8 cellular contexts compared by ENCODE assay signal in genomic region chr1:162023547-162024501, GRCh38. TPM values are rescaled to one million over a fixed set of nuclear protein-coding genes. Genes with fewer than 3 reads are reported as not detected.
DNase-seq lines count a peak whose midpoint lies in the region; ATAC-seq, FAIRE-seq and TF ChIP-seq lines count a peak whose summit lies in the region.

OLFML2B (minus strand) TSS chr1:162023869; CDS start chr1:162023430, 439 bp downstream.

- H3K9me3 Mint-ChIP-seq in CD4-positive, alpha-beta T cell, result no peaks in the 10 kb centered on the region

- POLR2A ChIA-PET in CD4-positive, alpha-beta T cell (lab: Charles Lee), result interaction anchor here (0.7 to 1.8 kb wide), 8 partner anchors 10 to 261 kb away, joined by 3 to 10 read pairs (median 4); no protein-coding TSS in a partner anchor

- no peak within 1 kb of the TSS for H3K27ac ChIP-seq in CD4-positive, alpha-beta T cell (ENCODE audit: low read depth, low read length)
- H3K27ac ChIP-seq in breast epithelium (peak within 1 kb of the TSS; percentile 40 to 74), iPS-20b (ENCODE audit: low read length) (no peak within 1 kb of the TSS), gastrocnemius medialis (peak within 1 kb of the TSS; percentile 11 to 57 (median 48))

- H3K27me3 Mint-ChIP-seq in CD4-positive, alpha-beta T cell, result peaks cover 42% of the 10 kb centered on the region

- TF ChIP-seq CTCF in CD4-positive, alpha-beta T cell (IDR thresholded peaks at IDR 0.05), result no peak
- no peak for TF ChIP-seq CTCF in NB4 (IDR thresholded peaks at IDR 0.05; ENCODE audit: low read depth, low read length)
- TF ChIP-seq CTCF in breast epithelium (IDR thresholded peaks at IDR 0.05), result peak in 1 of 3 donors; percentile 14
- TF ChIP-seq CTCF in gastrocnemius medialis (IDR thresholded peaks at IDR 0.05 in 4 of 5, conservative IDR thresholded peaks at IDR 0.05 in 1 of 5), result no peak

- intact Hi-C loops in CD4-positive, alpha-beta T cell (cut with DNase I, micrococcal nuclease), result loop anchor here in 1 of 2 experiments (1.0 to 5.0 kb wide), 2 partner anchors 160 to 232 kb away; no protein-coding TSS in a partner anchor
- intact Hi-C loops in breast epithelium (cut with DNase I; ENCODE audit: low total_unique reads), result no loop called here
- intact Hi-C loops in gastrocnemius medialis (cut with DNase I; ENCODE audit: low total_unique reads), result loop anchor here (5.0 to 10.0 kb wide), 2 partner anchors 52 to 159 kb away; no protein-coding TSS in a partner anchor

- FAIRE-seq in TTC549 (lab: Jason Lieb, UNC), result peak; percentile 72

- peak within 1 kb of the TSS; percentile 50; the same call in 1 of the 2 replicates for H3K9ac ChIP-seq in iPS-20b (ENCODE audit: low read depth, low read length)

- DNase-seq in CD4-positive, alpha-beta T cell, result peak in 9 of 10 experiments; percentile 14 to 55 (median 26)
- DNase-seq in NB4 (ENCODE audit: low read depth) (peak; percentile 66), breast epithelium (ENCODE audit: low spot score in 2 of 2) (peak in 1 of 2 donors; percentile 58), gastrocnemius medialis (peak; percentile 33 to 37)

- peak; percentile 89 for ATAC-seq in CD4-positive, alpha-beta T cell (ENCODE audit: poor library complexity)
- ATAC-seq in GM21423 (IDR thresholded peaks at IDR 0.05; ENCODE audit: unreplicated experiment) (peak; percentile 54), gastrocnemius medialis (peak; percentile 58 to 61), HG02571 (IDR thresholded peaks at IDR 0.05; ENCODE audit: unreplicated experiment) (no peak)

- in situ Hi-C loops in gastrocnemius medialis (cut with MboI; ENCODE audit: low sequenced_read_pairs in 4 of 4), result no loop called here

- H3K4me1 Mint-ChIP-seq in CD4-positive, alpha-beta T cell (ENCODE audit: low read depth), result peaks cover 7% of the 10 kb centered on the region

- peaks cover 7% of the 10 kb centered on the region for H3K27me3 ChIP-seq in CD4-positive, alpha-beta T cell (ENCODE audit: control insufficient read depth, insufficient read depth, low read length)
- peaks cover 0 to 5% of the 10 kb centered on the region in 2 donors for H3K27me3 ChIP-seq in breast epithelium
- H3K27me3 ChIP-seq in iPS-20b (ENCODE audit: insufficient read depth, low read length), result peaks cover 57% of the 10 kb centered on the region
- H3K27me3 ChIP-seq in gastrocnemius medialis, result peaks cover 29 to 59% (median 46%) of the 10 kb centered on the region in 3 donors

- H3K36me3 ChIP-seq in breast epithelium, result no peaks in the 10 kb centered on the region
- H3K36me3 ChIP-seq in iPS-20b (ENCODE audit: insufficient read depth, low read depth, low read length), result no peaks in the 10 kb centered on the region
- no peaks in the 10 kb centered on the region for H3K36me3 ChIP-seq in gastrocnemius medialis

- no peaks in the 10 kb centered on the region for H3K9me3 ChIP-seq in CD4-positive, alpha-beta T cell (ENCODE audit: control insufficient read depth, low read length)
- H3K9me3 ChIP-seq in breast epithelium, result no peaks in the 10 kb centered on the region
- H3K9me3 ChIP-seq in iPS-20b (ENCODE audit: insufficient read depth, low read depth, low read length), result no peaks in the 10 kb centered on the region
- no peaks in the 10 kb centered on the region for H3K9me3 ChIP-seq in gastrocnemius medialis

- no peaks in the 10 kb centered on the region for H3K4me1 ChIP-seq in breast epithelium
- peaks cover 16% of the 10 kb centered on the region; the same call in 1 of the 2 replicates for H3K4me1 ChIP-seq in iPS-20b (ENCODE audit: insufficient read depth, low read length)
- peaks cover 15 to 21% of the 10 kb centered on the region in 2 donors for H3K4me1 ChIP-seq in gastrocnemius medialis

- peak within 1 kb of the TSS; percentile 54 for H3K4me3 ChIP-seq in NB4 (ENCODE audit: low read depth, low read length)
- peak within 1 kb of the TSS; percentile 60 to 91 (median 69) for H3K4me3 ChIP-seq in breast epithelium
- peak within 1 kb of the TSS; percentile 73 for H3K4me3 ChIP-seq in iPS-20b (ENCODE audit: low read length)
- H3K4me3 ChIP-seq in gastrocnemius medialis, result peak within 1 kb of the TSS; percentile 59 to 67 (median 61)

- H3K4me3 Mint-ChIP-seq in CD4-positive, alpha-beta T cell, result peak within 1 kb of the TSS; percentile 95

- TF ChIP-seq POLR2A in NB4 (IDR thresholded peaks at IDR 0.05; ENCODE audit: extremely low read depth, insufficient read length) (no peak), breast epithelium (IDR thresholded peaks at IDR 0.05) (no peak), gastrocnemius medialis (IDR thresholded peaks at IDR 0.05) (peak in 1 of 2 donors; percentile 35)

- no peak within 1 kb of the TSS for H3K27ac Mint-ChIP-seq in CD4-positive, alpha-beta T cell

- CTCF ChIA-PET in CD4-positive, alpha-beta T cell (lab: Charles Lee), result interaction anchor here (0.6 to 1.0 kb wide), 3 partner anchors 13 to 216 kb away, joined by 3 to 5 read pairs (median 3); no protein-coding TSS in a partner anchor

- H3K36me3 Mint-ChIP-seq in CD4-positive, alpha-beta T cell (ENCODE audit: low read depth), result no peaks in the 10 kb centered on the region

RNA-seq across cellular contexts. Expression of gene OLFML2B, which starts in this region (rescaled TPM):
- total RNA-seq in CD4-positive, alpha-beta T cell, result under 1 TPM in 1 of 2 experiments, not detected in 1; 0.08 TPM
- total RNA-seq in breast epithelium, result 1 to 10 TPM; 5.2 to 9.6 (median 7.3) TPM
- 1 to 10 TPM in 3 of 4 donors, under 1 TPM in 1; 0.68 to 6.6 (median 2.7) TPM for total RNA-seq in gastrocnemius medialis

Comparison
In these comparisons a context has a peak if more than half of its experiments do, and no peak if none do; other contexts are left out.
1. Peak in DNase-seq and ATAC-seq in CD4-positive, alpha-beta T cell; RNA of the gene not detected or under 1 TPM.
2. H3K27ac ChIP-seq: peak in breast epithelium (2 of 2) and gastrocnemius medialis (4 of 4); none in CD4-positive, alpha-beta T cell (single experiment) and iPS-20b (single experiment).
3. Peak in every context shown above with its lines, with median percentiles within 50 percentile points of each other: H3K4me3 ChIP-seq.